In the genomic region with DNA sequence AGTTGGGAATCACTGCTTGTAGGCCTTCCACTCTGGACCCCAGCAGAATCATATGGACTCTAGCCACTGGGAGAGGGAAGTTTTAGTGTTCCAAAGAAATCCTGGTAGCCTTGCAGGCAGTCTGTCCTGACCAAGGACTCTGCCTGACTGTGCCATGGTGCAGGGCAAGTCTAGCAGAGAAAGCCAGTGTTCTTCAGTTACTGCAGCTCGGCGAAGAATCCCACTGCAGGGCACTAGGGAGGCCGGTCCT, we compare ENCODE assay signal across 8 cellular contexts. TPM values are rescaled to one million over a fixed set of nuclear protein-coding genes. Genes with fewer than 3 reads are reported as not detected.
A peak's percentile ranks its signal among the peaks of the same experiment; 100 is the strongest.
DNase-seq lines count a peak whose midpoint lies in the region; ATAC-seq, FAIRE-seq and TF ChIP-seq lines count a peak whose summit lies in the region.

No MANE protein-coding gene starts in this region.

- H3K9me2 ChIP-seq in GM23248 (ENCODE audit: insufficient read depth): no peaks in the 10 kb centered on the region

- H3K79me2 ChIP-seq in GM23248 (ENCODE audit: insufficient read depth) (peaks cover 37% of the 10 kb centered on the region), fibroblast of lung (ENCODE audit: control insufficient read depth, insufficient read depth, low read length) (peaks cover 27% of the 10 kb centered on the region)

- no peak for TF ChIP-seq POLR2A in prostate gland (IDR thresholded peaks at IDR 0.05)
- no peak for TF ChIP-seq POLR2A in GM12891 (IDR thresholded peaks at IDR 0.05; ENCODE audit: low read depth, low read length)
- no peak for TF ChIP-seq POLR2A in GM12892 (IDR thresholded peaks at IDR 0.05; ENCODE audit: low read depth, low read length)

- H3K4me1 ChIP-seq in GM23248 (ENCODE audit: insufficient read depth) (peaks cover 30% of the 10 kb centered on the region), fibroblast of lung (ENCODE audit: control insufficient read depth, extremely low read depth, insufficient read depth, low read length) (peaks cover 24% of the 10 kb centered on the region), prostate gland (replicated peaks) (peaks cover 17% of the 10 kb centered on the region)

- peak overlapping the region; percentile 92 for H3K4me2 ChIP-seq in GM23248 (ENCODE audit: unreplicated experiment)
- peak overlapping the region; percentile 89 for H3K4me2 ChIP-seq in fibroblast of lung (ENCODE audit: extremely low read depth, insufficient read depth, low read length)

- no peak for TF ChIP-seq CTCF in fibroblast of lung (conservative IDR thresholded peaks at IDR 0.05 in 1 of 2, IDR thresholded peaks at IDR 0.05 in 1 of 2; ENCODE audit: low read depth in 1 of 2, low read length in 2 of 2)
- TF ChIP-seq CTCF in prostate gland (IDR thresholded peaks at IDR 0.05): no peak

- peak overlapping the region; percentile 86 for H3K9ac ChIP-seq in GM23248
- H3K9ac ChIP-seq in fibroblast of lung (ENCODE audit: insufficient read depth, low read length): no peak overlapping the region

- ATAC-seq in HG03039 (IDR thresholded peaks at IDR 0.05; ENCODE audit: unreplicated experiment): no peak

- H3F3A ChIP-seq in GM23248 (ENCODE audit: insufficient read depth): peaks cover 27% of the 10 kb centered on the region

- intact Hi-C loops in prostate gland (cut with DNase I): no loop called here

- in situ Hi-C loops in GM23248 (cut with MboI): no loop called here

- H4K20me1 ChIP-seq in GM23248 (ENCODE audit: insufficient read depth): no peaks in the 10 kb centered on the region
- no peaks in the 10 kb centered on the region for H4K20me1 ChIP-seq in fibroblast of lung (ENCODE audit: control insufficient read depth, extremely low read depth, insufficient read depth, low read length)

- 0 out of 2 replicates have a peak, but pooled peaks cover 2% of the 10 kb centered on the region for H3K36me3 ChIP-seq in GM23248 (ENCODE audit: low read depth)
- H3K36me3 ChIP-seq in fibroblast of lung (ENCODE audit: control insufficient read depth, insufficient read depth, low read length): no peaks in the 10 kb centered on the region
- H3K36me3 ChIP-seq in prostate gland: no peaks in the 10 kb centered on the region

- DNase-seq in GM23248 (no peak), SHP77 treated with DMSO at 0.1 percent for 48 hours (lab: John Stamatoyannopoulos, UW) (peak; percentile 70), fibroblast of lung (ENCODE audit: low read depth in 2 of 2) (no peak), prostate gland (ENCODE audit: low spot score) (no peak), GM12891 (ENCODE audit: insufficient read length, low spot score) (no peak), middle frontal gyrus (ENCODE audit: extremely low spot score, low spot score) (no peak), GM12892 (ENCODE audit: insufficient read length) (no peak)

- H3K27me3 ChIP-seq in GM23248 (replicated peaks; ENCODE audit: insufficient read depth) (no peaks in the 10 kb centered on the region), fibroblast of lung (ENCODE audit: control insufficient read depth, insufficient read depth, low read length) (no peaks in the 10 kb centered on the region), prostate gland (replicated peaks; ENCODE audit: insufficient read depth) (no peaks in the 10 kb centered on the region)

- H3K9me3 ChIP-seq in GM23248 (ENCODE audit: low read depth) (no peaks in the 10 kb centered on the region), fibroblast of lung (ENCODE audit: control insufficient read depth, insufficient read depth, low read depth, low read length) (no peaks in the 10 kb centered on the region), prostate gland (no peaks in the 10 kb centered on the region)

- FAIRE-seq in GM12891 (lab: Jason Lieb, UNC) (no peak), GM12892 (lab: Jason Lieb, UNC) (no peak)

- H3K4me3 ChIP-seq in GM23248 (peak overlapping the region; percentile 78), fibroblast of lung (replicated peaks in 1 of 4; ENCODE audit: control extremely low read depth in 1 of 4, insufficient read depth in 1 of 4, low read depth in 3 of 4, low read length in 4 of 4) (peak overlapping the region; percentile 25 to 85 (median 72)), prostate gland (peak overlapping the region; percentile 30 to 41)

- H3K27ac ChIP-seq in GM23248: peak overlapping the region; percentile 20; the same call in 1 of the 2 replicates
- peak overlapping the region; percentile 93 for H3K27ac ChIP-seq in fibroblast of lung (ENCODE audit: insufficient read depth, low read length)
- peak overlapping the region; percentile 68 to 70 for H3K27ac ChIP-seq in prostate gland

- peak overlapping the region; percentile 82 for H2AFZ ChIP-seq in GM23248
- peak overlapping the region; percentile 27 for H2AFZ ChIP-seq in fibroblast of lung (ENCODE audit: low read length)

- 0 to 4% methylated on average over 3 of the region's 3 CpGs for WGBS in GM23248 (ENCODE audit: low coverage in 1 of 2, low lambda C conversion rate in 2 of 2, missing lambda C conversion rate in 2 of 2), 2 experiments
- WGBS in prostate gland: 16% methylated on average over 3 of the region's 3 CpGs

TF ChIP-seq in GM12891, 5 proteins besides CTCF, POLR2A, EP300 and RAD21:
- TF ChIP-seq SPI1 (IDR thresholded peaks at IDR 0.05; ENCODE audit: low read depth, low read length): no peak
- no peak for TF ChIP-seq TAF1 (IDR thresholded peaks at IDR 0.05; ENCODE audit: low read depth, low read length)
- no peak for TF ChIP-seq POU2F2 (IDR thresholded peaks at IDR 0.05; ENCODE audit: low read depth, low read length)
- TF ChIP-seq PAX5 (IDR thresholded peaks at IDR 0.05; ENCODE audit: insufficient read depth, low read length, severe bottlenecking): no peak
- no peak for TF ChIP-seq POLR2AphosphoS5 (IDR thresholded peaks at IDR 0.05; ENCODE audit: low read depth, low read length)
TF ChIP-seq in GM12891: peak in this region for 0.

RNA-seq across cellular contexts. Expression of gene MATR3, which starts 20.3 kb away (rescaled TPM):
- total RNA-seq in GM23248 (2014; rRNA removed; shearing (Covaris generic)): 198 and 217 TPM in 2 replicates
- 209 and 215 TPM in 2 replicates for polyA plus RNA-seq in GM23248 (2016; fragmentation: Nextera tagmentation; extraction: Ambion mirVana)
- 183 and 275 TPM in 2 replicates for total RNA-seq in fibroblast of lung
- polyA plus RNA-seq in fibroblast of lung: 167 and 175 TPM in 2 replicates
- polyA plus RNA-seq in fibroblast of lung (2012): 175 and 191 TPM in 2 replicates
- polyA minus RNA-seq in fibroblast of lung (ENCODE audit: low replicate concordance): 142 and 162 TPM in 2 replicates
- 100 to 1,000 TPM; 192 to 207 TPM for total RNA-seq in prostate gland
- 152 TPM for polyA plus RNA-seq in GM12891 (2012; ENCODE audit: low read depth, missing spikeins)
- 168 TPM for polyA plus RNA-seq in GM12892 (2012; ENCODE audit: missing spikeins)

Comparison
In these comparisons a context has a peak if more than half of its experiments do, and no peak if none do; other contexts are left out.
1. H3K27ac ChIP-seq: peak in every context shown above with its lines; median percentile 93 in fibroblast of lung; 69 in prostate gland; 20 in GM23248.